In the genomic region with DNA sequence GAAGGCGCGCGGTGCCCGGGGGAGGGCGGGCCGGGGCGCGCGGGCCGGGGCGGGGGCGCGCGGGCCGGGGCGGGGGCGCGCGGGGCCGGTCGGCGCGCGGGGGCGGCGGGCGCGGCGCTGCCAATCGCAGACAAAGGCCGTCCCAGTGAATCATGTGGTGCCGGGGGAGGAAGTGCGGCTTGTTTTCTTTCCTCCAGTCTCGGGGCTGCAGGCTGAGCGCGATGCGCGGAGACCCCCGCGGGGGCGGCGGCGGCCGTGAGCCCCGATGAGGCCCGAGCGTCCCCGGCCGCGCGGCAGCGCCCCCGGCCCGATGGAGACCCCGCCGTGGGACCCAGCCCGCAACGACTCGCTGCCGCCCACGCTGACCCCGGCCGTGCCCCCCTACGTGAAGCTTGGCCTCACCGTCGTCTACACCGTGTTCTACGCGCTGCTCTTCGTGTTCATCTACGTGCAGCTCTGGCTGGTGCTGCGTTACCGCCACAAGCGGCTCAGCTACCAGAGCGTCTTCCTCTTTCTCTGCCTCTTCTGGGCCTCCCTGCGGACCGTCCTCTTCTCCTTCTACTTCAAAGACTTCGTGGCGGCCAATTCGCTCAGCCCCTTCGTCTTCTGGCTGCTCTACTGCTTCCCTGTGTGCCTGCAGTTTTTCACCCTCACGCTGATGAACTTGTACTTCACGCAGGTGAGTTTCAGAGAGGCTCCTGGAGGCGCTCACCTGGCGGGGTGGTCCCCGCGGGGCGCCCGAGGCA, we compare ENCODE assay signal across 8 cellular contexts. TPM values are rescaled to one million over a fixed set of nuclear protein-coding genes. Genes with fewer than 3 reads are reported as not detected.
A peak's percentile ranks its signal among the peaks of the same experiment; 100 is the strongest.
DNase-seq lines count a peak whose midpoint lies in the region; ATAC-seq and TF ChIP-seq lines count a peak whose summit lies in the region.

A gene with protein sequence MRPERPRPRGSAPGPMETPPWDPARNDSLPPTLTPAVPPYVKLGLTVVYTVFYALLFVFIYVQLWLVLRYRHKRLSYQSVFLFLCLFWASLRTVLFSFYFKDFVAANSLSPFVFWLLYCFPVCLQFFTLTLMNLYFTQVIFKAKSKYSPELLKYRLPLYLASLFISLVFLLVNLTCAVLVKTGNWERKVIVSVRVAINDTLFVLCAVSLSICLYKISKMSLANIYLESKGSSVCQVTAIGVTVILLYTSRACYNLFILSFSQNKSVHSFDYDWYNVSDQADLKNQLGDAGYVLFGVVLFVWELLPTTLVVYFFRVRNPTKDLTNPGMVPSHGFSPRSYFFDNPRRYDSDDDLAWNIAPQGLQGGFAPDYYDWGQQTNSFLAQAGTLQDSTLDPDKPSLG (plus strand): TSS at position 182 of the 746 bp plus-strand sequence. CDS start 84 bp downstream, at position 266.

- peak within 1 kb of the TSS; percentile 51 to 75 (median 56) for H3K27ac ChIP-seq in Peyer's patch

- H3K27me3 Mint-ChIP-seq in neural crest cell (ENCODE audit: low read depth) = peaks cover 50% of the 10 kb centered on the region

- H3K27me3 ChIP-seq in BJ (ENCODE audit: control insufficient read depth, insufficient read depth, low read length) = peaks cover 12% of the 10 kb centered on the region
- H3K27me3 ChIP-seq in Peyer's patch = no peaks in the 10 kb centered on the region

- H3K27ac Mint-ChIP-seq in neural crest cell (ENCODE audit: unreplicated experiment) = peak within 1 kb of the TSS; percentile 97

- H3K36me3 ChIP-seq in BJ (ENCODE audit: control insufficient read depth, insufficient read depth, low read length) (no peaks in the 10 kb centered on the region), Peyer's patch (no peaks in the 10 kb centered on the region)

- no peaks in the 10 kb centered on the region for H3K36me3 Mint-ChIP-seq in neural crest cell (ENCODE audit: low read depth)

- H3K4me3 ChIP-seq in BJ (ENCODE audit: low read depth, low read length) (peak within 1 kb of the TSS; percentile 70), Peyer's patch (peak within 1 kb of the TSS; percentile 65 to 91 (median 72)), foreskin fibroblast (ENCODE audit: low read depth in 1 of 2, low read length in 2 of 2) (peak within 1 kb of the TSS; percentile 60 to 80)

- TF ChIP-seq POLR2A in Peyer's patch (IDR thresholded peaks at IDR 0.05) = peak in 1 of 2 donors; percentile 25

- peak within 1 kb of the TSS; percentile 93 for H3K4me3 Mint-ChIP-seq in neural crest cell

- H3K4me1 ChIP-seq in Peyer's patch = peaks cover 0 to 34% (median 11%) of the 10 kb centered on the region in 4 donors

- H3K9me3 Mint-ChIP-seq in neural crest cell = no peaks in the 10 kb centered on the region

- H3K4me1 Mint-ChIP-seq in neural crest cell = peaks cover 33% of the 10 kb centered on the region

- POLR2A ChIA-PET in BJ (lab: Charles Lee) = no interaction called here

- TF ChIP-seq CTCF in BJ (IDR thresholded peaks at IDR 0.05; ENCODE audit: insufficient read depth, low read depth, low read length) = no peak
- no peak for TF ChIP-seq CTCF in Peyer's patch (IDR thresholded peaks at IDR 0.05)
- no peak for TF ChIP-seq CTCF in foreskin fibroblast (IDR thresholded peaks at IDR 0.05; ENCODE audit: low read depth, low read length)
- TF ChIP-seq CTCF in neural crest cell (conservative IDR thresholded peaks at IDR 0.05) = no peak

- peak; percentile 50 for ATAC-seq in GM19035 (IDR thresholded peaks at IDR 0.05; ENCODE audit: unreplicated experiment)
- ATAC-seq in HG03196 (IDR thresholded peaks at IDR 0.05; ENCODE audit: unreplicated experiment) = peak; percentile 60

- DNase-seq in BJ (ENCODE audit: low read depth) = no peak
- peak; percentile 33 to 74 (median 67) for DNase-seq in Peyer's patch
- DNase-seq in activated effector memory CD4-positive, alpha-beta T cell treated with Interleukin-2 at 50 U/mL for 16 hours = peak; percentile 44
- DNase-seq in foreskin fibroblast = peak; percentile 50 to 82
- peak; percentile 38 for DNase-seq in neural crest cell (ENCODE audit: low read depth, low spot score)
- peak; percentile 63 for DNase-seq in superior temporal gyrus (ENCODE audit: extremely low spot score)

- CTCF ChIA-PET in BJ (lab: Yijun Ruan, JAX) = no interaction called here

- H3K9me3 ChIP-seq in Peyer's patch = no peaks in the 10 kb centered on the region

RNA-seq across cellular contexts. Expression of the gene that starts here (rescaled TPM):
- 6.8 and 7.8 TPM in 2 replicates for polyA plus RNA-seq in BJ (2011; rRNA removed)
- polyA minus RNA-seq in BJ (2011; rRNA and poly(A)+ RNA removed) = 2.5 and 3.7 TPM in 2 replicates
- 10 to 100 TPM; 13.4 to 37.1 (median 23.0) TPM for total RNA-seq in Peyer's patch
- 11.8 and 12.4 TPM in 2 replicates for total RNA-seq in neural crest cell
